ENCODE assay signal across 9 cellular contexts in genomic region chr2:37390777-37391176, GRCh38. TPM values are rescaled to one million over a fixed set of nuclear protein-coding genes. Genes with fewer than 3 reads are reported as not detected.
DNase-seq lines count a peak whose midpoint lies in the region; ATAC-seq, FAIRE-seq and TF ChIP-seq lines count a peak whose summit lies in the region.
"Had no signal": no experiment of that assay in that cellular context is flagged by ENCODE, and none has a peak within 500 bp of the region (broad histone marks: within the 10 kb centered on the region; RNA-seq: fewer than 3 reads in every experiment).

No MANE protein-coding gene starts in this region.

- H3K4me1 Mint-ChIP-seq in activated T-helper 1 cell treated with anti-CD3 and anti-CD28 coated beads, Interleukin-12 subunit alpha, Interleukin-12 subunit beta, Interleukin-2, Interleukin-4 antibody, amounts not matched to agents 30 ng/mL and 10 ng/mL and 1 ng/mL, durations not matched to agents 14 hours and 24 hours and 36 hours (ENCODE audit: low read depth): peaks cover 8% of the 10 kb centered on the region

- H3K36me3 ChIP-seq in neutrophil: no peaks in the 10 kb centered on the region
- H3K36me3 ChIP-seq: cardiac muscle cell had no signal

- TF ChIP-seq CTCF in neutrophil (IDR thresholded peaks at IDR 0.05): no peak

- intact Hi-C loops in activated T-helper 1 cell treated with anti-CD3 and anti-CD28 coated beads, Interleukin-12 subunit alpha, Interleukin-12 subunit beta, Interleukin-2, Interleukin-4 antibody, amounts not matched to agents 30 ng/mL and 10 ng/mL and 1 ng/mL, durations not matched to agents 14 hours and 24 hours and 36 hours (cut with micrococcal nuclease): loop anchor here (1.0 to 10.0 kb wide), 10 partner anchors 13 to 714 kb away; partner anchors contain the start of genes CDC42EP3, CEBPZ, NDUFAF7 and PRKD3

- peak; percentile 16 for FAIRE-seq in GM12891 (lab: Jason Lieb, UNC)
- FAIRE-seq in GM19239 (lab: Jason Lieb, UNC): no peak

- peaks cover 11% of the 10 kb centered on the region for H3K36me3 Mint-ChIP-seq in activated T-helper 1 cell treated with anti-CD3 and anti-CD28 coated beads, Interleukin-12 subunit alpha, Interleukin-12 subunit beta, Interleukin-2, Interleukin-4 antibody, amounts not matched to agents 30 ng/mL and 10 ng/mL and 1 ng/mL, durations not matched to agents 14 hours and 24 hours and 36 hours (ENCODE audit: low read depth)

- H3K27ac ChIP-seq in neutrophil: peak overlapping the region; percentile 65
- H3K27ac ChIP-seq: cardiac muscle cell had no signal

- H3K4me1 ChIP-seq in neutrophil (ENCODE audit: control insufficient read depth in 1 of 2, insufficient read depth in 1 of 2, low read depth in 1 of 2, low read length in 1 of 2): peaks cover 11% of the 10 kb centered on the region in 2 experiments

- H3K27me3 Mint-ChIP-seq in activated T-helper 1 cell treated with anti-CD3 and anti-CD28 coated beads, Interleukin-12 subunit alpha, Interleukin-12 subunit beta, Interleukin-2, Interleukin-4 antibody, amounts not matched to agents 30 ng/mL and 10 ng/mL and 1 ng/mL, durations not matched to agents 14 hours and 24 hours and 36 hours (ENCODE audit: insufficient read depth): peaks cover 15% of the 10 kb centered on the region

- no peak for DNase-seq in GM12891 (ENCODE audit: insufficient read length, low spot score)
- no peak for DNase-seq in activated T-helper 1 cell treated with anti-CD3 and anti-CD28 coated beads, Interleukin-12 subunit alpha, Interleukin-12 subunit beta, Interleukin-2, Interleukin-4 antibody, amounts not matched to agents 30 ng/mL and 10 ng/mL and 1 ng/mL, durations not matched to agents 14 hours and 24 hours and 36 hours (ENCODE audit: low spot score)
- no peak for DNase-seq in GM19239 (ENCODE audit: insufficient read length, low spot score)
- no peak for DNase-seq in stimulated activated CD8-positive, alpha-beta memory T cell treated with anti-CD3 and anti-CD28 coated beads, Interleukin-4, amount 100 ng/mL, for 48 hours
- DNase-seq in NK-92 treated with Interleukin-12 subunit alpha and Interleukin-12 subunit beta, amount 100 ng/mL, for 24 hours (lab: John Stamatoyannopoulos, UW): no peak

- peaks cover 18% of the 10 kb centered on the region for H3K9me3 Mint-ChIP-seq in activated T-helper 1 cell treated with anti-CD3 and anti-CD28 coated beads, Interleukin-12 subunit alpha, Interleukin-12 subunit beta, Interleukin-2, Interleukin-4 antibody, amounts not matched to agents 30 ng/mL and 10 ng/mL and 1 ng/mL, durations not matched to agents 14 hours and 24 hours and 36 hours

- no peaks in the 10 kb centered on the region for H3K27me3 ChIP-seq in neutrophil
- H3K27me3 ChIP-seq: cardiac muscle cell had no signal

- ATAC-seq in HG02884 (IDR thresholded peaks at IDR 0.05; ENCODE audit: unreplicated experiment) (peak; percentile 3), GM18519 (IDR thresholded peaks at IDR 0.05; ENCODE audit: low FRiP score, unreplicated experiment) (no peak)

- no peaks in the 10 kb centered on the region for H3K9me3 ChIP-seq in neutrophil

- H3K27ac Mint-ChIP-seq in activated T-helper 1 cell treated with anti-CD3 and anti-CD28 coated beads, Interleukin-12 subunit alpha, Interleukin-12 subunit beta, Interleukin-2, Interleukin-4 antibody, amounts not matched to agents 30 ng/mL and 10 ng/mL and 1 ng/mL, durations not matched to agents 14 hours and 24 hours and 36 hours: no peak overlapping the region

- no peak overlapping the region for H3K4me3 ChIP-seq in neutrophil (ENCODE audit: low read depth in 1 of 2, low read length in 1 of 2)
- H3K4me3 ChIP-seq: cardiac muscle cell had no signal

- peak overlapping the region; percentile 5 for H3K4me3 Mint-ChIP-seq in activated T-helper 1 cell treated with anti-CD3 and anti-CD28 coated beads, Interleukin-12 subunit alpha, Interleukin-12 subunit beta, Interleukin-2, Interleukin-4 antibody, amounts not matched to agents 30 ng/mL and 10 ng/mL and 1 ng/mL, durations not matched to agents 14 hours and 24 hours and 36 hours

- TF ChIP-seq POLR2A in GM12891 (IDR thresholded peaks at IDR 0.05; ENCODE audit: low read depth, low read length): no peak

TF ChIP-seq in GM12891, 5 proteins besides CTCF, POLR2A, EP300 and RAD21:
- TF ChIP-seq PAX5 (IDR thresholded peaks at IDR 0.05; ENCODE audit: insufficient read depth, low read length, severe bottlenecking) (no peak), POU2F2 (IDR thresholded peaks at IDR 0.05; ENCODE audit: low read depth, low read length) (no peak), POLR2AphosphoS5 (IDR thresholded peaks at IDR 0.05; ENCODE audit: low read depth, low read length) (no peak), SPI1 (IDR thresholded peaks at IDR 0.05; ENCODE audit: low read depth, low read length) (no peak), TAF1 (IDR thresholded peaks at IDR 0.05; ENCODE audit: low read depth, low read length) (no peak)

RNA-seq across cellular contexts. Expression of gene QPCT, which starts 46.3 kb away (rescaled TPM):
- polyA plus RNA-seq in GM12891 (2012; ENCODE audit: low read depth, missing spikeins): 1.7 TPM
- 1.6 and 3.8 TPM in 2 replicates for total RNA-seq in activated T-helper 1 cell treated with anti-CD3 and anti-CD28 coated beads, Interleukin-12 subunit alpha, Interleukin-12 subunit beta, Interleukin-2, Interleukin-4 antibody, amounts not matched to agents 30 ng/mL and 10 ng/mL and 1 ng/mL, durations not matched to agents 14 hours and 24 hours and 36 hours
- polyA plus RNA-seq: cardiac muscle cell had no signal
